In genomic region chr22:23974343-23974742, GRCh38 we compare ENCODE assay signal across 8 cellular contexts. TPM values are rescaled to one million over a fixed set of nuclear protein-coding genes. Genes with fewer than 3 reads are reported as not detected.
A peak's percentile ranks its signal among the peaks of the same experiment; 100 is the strongest.
DNase-seq lines count a peak whose midpoint lies in the region; ATAC-seq, FAIRE-seq and TF ChIP-seq lines count a peak whose summit lies in the region.
"Not testable (repeated sequence)": the region's sequence is repeated elsewhere in the genome, so short reads cannot be mapped to it uniquely, and the experiment has no call there.

DDT (minus strand) TSS chr22:23974441; CDS start chr22:23974414, 27 bp downstream.

- not testable (repeated sequence) for H3K27ac Mint-ChIP-seq in activated B cell treated with CpG ODN at 0.5 μM for 24 hours

- H3K36me3 ChIP-seq in A673 (ENCODE audit: insufficient read depth, low read length, poor library complexity, severe bottlenecking), result peaks cover 26% of the 10 kb centered on the region
- H3K36me3 ChIP-seq in kidney (ENCODE audit: control insufficient read depth in 1 of 2, insufficient read depth in 2 of 2, low read length in 2 of 2), result peaks cover 0 to 11% of the 10 kb centered on the region in 2 donors

- not testable (repeated sequence) for TF ChIP-seq CTCF in A673 (conservative IDR thresholded peaks at IDR 0.05; ENCODE audit: low read depth, low read length); activated B cell treated with CpG ODN at 0.5 μM for 24 hours (IDR thresholded peaks at IDR 0.05); kidney (IDR thresholded peaks at IDR 0.05; ENCODE audit: borderline replicate concordance, extremely low read depth, insufficient read depth)

- not testable (repeated sequence) for DNase-seq in A673 (ENCODE audit: low spot score); activated B cell treated with CpG ODN at 0.5 μM for 24 hours; dermis microvascular lymphatic vessel endothelial cell (ENCODE audit: low read depth in 2 of 2); kidney; pulmonary artery endothelial cell (ENCODE audit: low read depth, low spot score)

- H3K4me1 ChIP-seq in A673 (ENCODE audit: insufficient read depth, low read length, poor library complexity, severe bottlenecking); kidney (ENCODE audit: control insufficient read depth in 1 of 2, insufficient read depth in 1 of 2, low read depth in 1 of 2, low read length in 2 of 2): not testable (repeated sequence)

- POLR2A ChIA-PET in A673 (lab: Charles Lee; ENCODE audit: low non-redundant PET); activated B cell treated with CpG ODN at 0.5 μM for 24 hours (lab: Charles Lee): not testable (repeated sequence)

- H3K9me3 ChIP-seq in A673 (ENCODE audit: low read depth, low read length, poor library complexity, severe bottlenecking); kidney (ENCODE audit: control insufficient read depth in 1 of 2, low read length in 2 of 2): not testable (repeated sequence)

- H3K4me3 Mint-ChIP-seq in activated B cell treated with CpG ODN at 0.5 μM for 24 hours, result not testable (repeated sequence)

- H3K9me3 Mint-ChIP-seq in activated B cell treated with CpG ODN at 0.5 μM for 24 hours, result not testable (repeated sequence)

- H3K27me3 ChIP-seq in A673 (replicated peaks; ENCODE audit: insufficient read depth, low read depth, low read length, poor library complexity), result not testable (repeated sequence)

- peaks cover 15% of the 10 kb centered on the region for H3K4me1 Mint-ChIP-seq in activated B cell treated with CpG ODN at 0.5 μM for 24 hours

- H3K36me3 Mint-ChIP-seq in activated B cell treated with CpG ODN at 0.5 μM for 24 hours (ENCODE audit: low read depth), result peaks cover 27% of the 10 kb centered on the region

- H3K27ac ChIP-seq in A673 (ENCODE audit: low read depth, low read length, poor library complexity, severe bottlenecking); kidney (ENCODE audit: low read depth in 2 of 2, low read length in 2 of 2): not testable (repeated sequence)

- not testable (repeated sequence) for H3K27me3 Mint-ChIP-seq in activated B cell treated with CpG ODN at 0.5 μM for 24 hours

- H3K9ac ChIP-seq in kidney (ENCODE audit: low read length in 2 of 2), result not testable (repeated sequence)

- not testable (repeated sequence) for H3K4me3 ChIP-seq in A673 (ENCODE audit: low read depth, low read length, poor library complexity, severe bottlenecking); kidney (ENCODE audit: low read length in 2 of 2)

- CTCF ChIA-PET in A673 (lab: Charles Lee); activated B cell treated with CpG ODN at 0.5 μM for 24 hours (lab: Charles Lee): not testable (repeated sequence)

- BruUV-seq in A673 (replicated peaks; lab: Mats Ljungman, UMichigan), result not testable (repeated sequence)

- intact Hi-C loops in A673 (cut with micrococcal nuclease; ENCODE audit: unreplicated experiment); kidney (cut with DNase I): not testable (repeated sequence)
- intact Hi-C loops in activated B cell treated with CpG ODN at 0.5 μM for 24 hours (cut with micrococcal nuclease), result loop anchor here (10.0 kb wide), 1 partner anchor 60 kb away; no protein-coding TSS in a partner anchor

- ATAC-seq in GM19324 (IDR thresholded peaks at IDR 0.05; ENCODE audit: low FRiP score, unreplicated experiment) (peak; percentile 77), HG02610 (IDR thresholded peaks at IDR 0.05; ENCODE audit: unreplicated experiment) (peak; percentile 87), HG03457 (IDR thresholded peaks at IDR 0.05; ENCODE audit: unreplicated experiment) (peak; percentile 85), activated B cell treated with CpG ODN at 0.5 μM for 24 hours (ENCODE audit: low read depth) (peak; percentile 90)

- FAIRE-seq in kidney (lab: Jason Lieb, UNC), result peak; percentile 98

RNA-seq across cellular contexts. Expression of gene DDT, which starts in this region (rescaled TPM):
- total RNA-seq in A673 (2021) (102 and 108 TPM in 2 replicates), activated B cell treated with CpG ODN at 0.5 μM for 24 hours (107 and 113 TPM in 2 replicates), dermis microvascular lymphatic vessel endothelial cell (108 and 138 TPM in 2 replicates), kidney (97.4 TPM), pulmonary artery endothelial cell (93.9 and 184 TPM in 2 replicates)
- polyA plus RNA-seq in kidney (ENCODE audit: insufficient read depth, low read depth, low replicate concordance), result 448 TPM
